ENCODE assay signal across 25 cellular contexts in the genomic region with DNA sequence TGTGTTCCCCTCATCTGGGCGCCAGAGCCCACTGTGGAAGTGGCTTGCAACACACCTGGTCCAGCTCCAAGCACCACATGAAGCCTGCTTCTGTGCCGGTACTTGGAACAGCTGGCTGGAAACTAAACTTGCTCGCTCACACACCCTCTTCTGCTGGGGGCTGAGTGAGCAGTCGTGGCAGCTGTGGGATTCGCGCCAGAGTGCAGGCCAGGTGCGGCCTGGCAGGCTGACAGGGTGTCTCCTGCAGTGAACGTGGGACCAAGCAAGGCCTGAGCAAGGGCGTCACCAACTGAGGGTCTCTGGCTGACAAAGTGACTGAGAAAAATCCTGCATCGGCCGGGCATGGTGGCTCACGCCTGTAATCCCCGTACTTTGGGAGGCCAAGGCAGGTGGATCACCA. TPM values are rescaled to one million over a fixed set of nuclear protein-coding genes. Genes with fewer than 3 reads are reported as not detected.
"Had no signal": no experiment of that assay in that cellular context is flagged by ENCODE, and none has a peak within 500 bp of the region (broad histone marks: within the 10 kb centered on the region; RNA-seq: fewer than 3 reads in every experiment).

No MANE protein-coding gene starts in this region.

- DNase-seq: activated CD4-positive, alpha-beta memory T cell treated with anti-CD3 and anti-CD28 coated beads for 36 hours; activated CD4-positive, CD25-positive, alpha-beta regulatory T cell treated with anti-CD3 and anti-CD28 coated beads, Interleukin-2, amount 50 U/mL, for 72 hours; activated gamma-delta T cell; activated naive CD4-positive, alpha-beta T cell treated with anti-CD3 and anti-CD28 coated beads, Interleukin-2, amount 10 ng/mL, durations not matched to agents 7 days and 5 days; activated naive CD8-positive, alpha-beta T cell treated with anti-CD3 and anti-CD28 coated beads for 36 hours; activated T-cell treated with anti-CD3 and anti-CD28 coated beads for 4 hours; activated T-cell treated with anti-CD3 and anti-CD28 coated beads, Interleukin-2, amount 50 U/mL, for 48 hours; brain microvascular endothelial cell; KG1; NCI-H1048; NCI-H1417; NCI-H2029; NCI-H446; NCI-H526; NCI-H774; NK-92 treated with Interleukin-12 subunit alpha and Interleukin-12 subunit beta, amount 100 ng/mL, for 24 hours; OCI-M1; Right ventricle myocardium superior; T-helper 17 cell; T-helper 9 cell had no signal

- H3K4me3 ChIP-seq: cardiac muscle cell had no signal

- H3K27me3 ChIP-seq: brain microvascular endothelial cell, cardiac muscle cell had no signal

- ATAC-seq: activated T-helper 17 cell treated with anti-CD3 and anti-CD28 coated beads, Interleukin-2, amount 50 U/mL, for 72 hours; Panc1; T-helper 17 cell had no signal

- H3K36me3 ChIP-seq: brain microvascular endothelial cell, cardiac muscle cell had no signal

- H3K27ac ChIP-seq: brain microvascular endothelial cell, cardiac muscle cell, RWPE1 had no signal

RNA-seq across cellular contexts. Expression of a gene that starts 15.2 kb away (rescaled TPM):
- total RNA-seq: LHCN-M2, Right ventricle myocardium superior had no signal
- polyA plus RNA-seq: cardiac muscle cell had no signal

RNA-seq across cellular contexts. Expression of a gene that starts 15.3 kb away (rescaled TPM):
- total RNA-seq: Right ventricle myocardium superior had no signal
